ENCODE assay signal across 8 cellular contexts in genomic region chr19:33301900-33302174, GRCh38. TPM values are rescaled to one million over a fixed set of nuclear protein-coding genes. Genes with fewer than 3 reads are reported as not detected.
DNase-seq lines count a peak whose midpoint lies in the region; ATAC-seq and TF ChIP-seq lines count a peak whose summit lies in the region.

No MANE protein-coding gene starts in this region.

- H3K4me3 ChIP-seq in coronary artery (peak overlapping the region; percentile 83), urinary bladder (ENCODE audit: low read depth, low read length) (peak overlapping the region; percentile 72)

- H3K36me3 Mint-ChIP-seq in mesothelial cell of epicardium, result no peaks in the 10 kb centered on the region

- H3K9me3 Mint-ChIP-seq in mesothelial cell of epicardium, result no peaks in the 10 kb centered on the region

- H3K27ac Mint-ChIP-seq in mesothelial cell of epicardium, result no peak overlapping the region

- TF ChIP-seq CTCF in coronary artery (IDR thresholded peaks at IDR 0.05), result no peak
- no peak for TF ChIP-seq CTCF in mesothelial cell of epicardium (IDR thresholded peaks at IDR 0.05; ENCODE audit: unreplicated experiment)

- peaks cover 55% of the 10 kb centered on the region for H3K4me1 Mint-ChIP-seq in mesothelial cell of epicardium

- no peaks in the 10 kb centered on the region for H3K4me1 ChIP-seq in urinary bladder (ENCODE audit: insufficient read depth)

- peak overlapping the region; percentile 40 for H3K4me3 Mint-ChIP-seq in mesothelial cell of epicardium

- DNase-seq in NCI-H748 (lab: John Stamatoyannopoulos, UW; ENCODE audit: unreplicated experiment) (peak; percentile 55), NCI-H748 treated with DMSO at 0.1 percent for 48 hours (lab: John Stamatoyannopoulos, UW) (no peak), coronary artery (ENCODE audit: low spot score) (no peak), mesothelial cell of epicardium (ENCODE audit: low spot score in 2 of 2, unreplicated experiment in 2 of 2) (no peak), cerebellum (ENCODE audit: low spot score) (no peak)
- DNase-seq in activated CD4-positive, CD25-positive, alpha-beta regulatory T cell (lab: John Stamatoyannopoulos, UW), result no peak

- ATAC-seq in GM21576 (IDR thresholded peaks at IDR 0.05; ENCODE audit: unreplicated experiment), result no peak

- H3K27me3 Mint-ChIP-seq in mesothelial cell of epicardium (ENCODE audit: low read depth), result peaks cover 25% of the 10 kb centered on the region

- no peaks in the 10 kb centered on the region for H3K36me3 ChIP-seq in urinary bladder (ENCODE audit: insufficient read depth)

- under 1% methylated on average over 41 of the region's 41 CpGs for WGBS in urinary bladder

- H3K27ac ChIP-seq in coronary artery, result peak overlapping the region in 1 of 2 donors; percentile 84
- peak overlapping the region; percentile 23 for H3K27ac ChIP-seq in urinary bladder (ENCODE audit: low read depth)

RNA-seq across cellular contexts. Expression of gene CEBPA, which starts 0.5 kb away (rescaled TPM):
- 8.5 to 10.1 TPM (median 9.4 TPM) in 3 replicates for total RNA-seq in mesothelial cell of epicardium
- 10.4 TPM for total RNA-seq in urinary bladder
- polyA plus RNA-seq in urinary bladder, result 10.8 TPM
- total RNA-seq in cerebellum, result 2.2 TPM
